ENCODE assay signal across 1 cellular context in genomic region chr16:10352262-10352661, GRCh38.
TF ChIP-seq lines count a peak whose summit lies in the region.

No MANE protein-coding gene starts in this region.

TF ChIP-seq in liver, 16 proteins besides CTCF, POLR2A, EP300 and RAD21 (continued from another document):
- TF ChIP-seq REST (IDR thresholded peaks at IDR 0.05) (no peak), YY1 (IDR thresholded peaks at IDR 0.05) (peak; percentile 17), GABPA (IDR thresholded peaks at IDR 0.05 in 1 of 2, conservative IDR thresholded peaks at IDR 0.05 in 1 of 2) (no peak), RXRA (IDR thresholded peaks at IDR 0.05) (peak; percentile 64 to 96), FOXA2 (IDR thresholded peaks at IDR 0.05) (peak; percentile 16), TAF1 (conservative IDR thresholded peaks at IDR 0.05) (no peak), NR2F2 (IDR thresholded peaks at IDR 0.05) (no peak), HNF4A (conservative IDR thresholded peaks at IDR 0.05) (peak in 1 of 2 donors; percentile 70), EGR1 (IDR thresholded peaks at IDR 0.05; ENCODE audit: low read depth in 2 of 2) (no peak), FOXA1 (IDR thresholded peaks at IDR 0.05) (no peak), SP1 (IDR thresholded peaks at IDR 0.05) (no peak), JUND (IDR thresholded peaks at IDR 0.05) (peak in 1 of 2 donors; percentile 62), MAX (IDR thresholded peaks at IDR 0.05) (peak; percentile 17), HNF4G (IDR thresholded peaks at IDR 0.05) (no peak), ATF3 (IDR thresholded peaks at IDR 0.05) (no peak)
